In genomic region chr15:25685216-25685569, GRCh38 we compare ENCODE assay signal across 24 cellular contexts.
DNase-seq lines count a peak whose midpoint lies in the region; ATAC-seq and TF ChIP-seq lines count a peak whose summit lies in the region.
"Had no signal": no experiment of that assay in that cellular context is flagged by ENCODE, and none has a peak within 500 bp of the region (broad histone marks: within the 10 kb centered on the region; RNA-seq: fewer than 3 reads in every experiment).

No MANE protein-coding gene starts in this region.

- H3K4me1 Mint-ChIP-seq in osteocyte (ENCODE audit: unreplicated experiment) (peaks cover 24% of the 10 kb centered on the region), type B pancreatic cell (ENCODE audit: unreplicated experiment) (peaks cover 6% of the 10 kb centered on the region)
- H3K4me1 Mint-ChIP-seq: activated naive CD4-positive, alpha-beta T cell treated with anti-CD3 and anti-CD28 coated beads, Interleukin-2, amount 50 U/mL, for 24 hours; CD4-positive, alpha-beta memory T cell had no signal

- H3K27ac Mint-ChIP-seq in osteocyte (ENCODE audit: unreplicated experiment) (peak overlapping the region; percentile 57), type B pancreatic cell (no peak overlapping the region)
- H3K27ac Mint-ChIP-seq: CD4-positive, alpha-beta memory T cell; WTC11 had no signal

- peaks cover 54% of the 10 kb centered on the region for H3K36me3 Mint-ChIP-seq in osteocyte (ENCODE audit: unreplicated experiment)
- H3K36me3 Mint-ChIP-seq in type B pancreatic cell = no peaks in the 10 kb centered on the region
- H3K36me3 Mint-ChIP-seq: IgD-negative memory B cell had no signal

- no peak for ATAC-seq in GM19328 (IDR thresholded peaks at IDR 0.05; ENCODE audit: unreplicated experiment)
- ATAC-seq: foreskin keratinocyte, left colon, WTC11 had no signal

- H3K36me3 ChIP-seq in ascending aorta (peaks cover 26 to 50% of the 10 kb centered on the region in 2 donors), fibroblast of lung (ENCODE audit: control insufficient read depth, insufficient read depth, low read length) (peaks cover 8% of the 10 kb centered on the region)
- H3K36me3 ChIP-seq: prostate gland had no signal

- H3K4me3 ChIP-seq in ascending aorta (no peak overlapping the region), fibroblast of lung (replicated peaks in 1 of 4; ENCODE audit: control extremely low read depth in 1 of 4, insufficient read depth in 1 of 4, low read depth in 3 of 4, low read length in 4 of 4) (no peak overlapping the region)
- H3K4me3 ChIP-seq: prostate gland, skin epidermis had no signal

- DNase-seq in ascending aorta (ENCODE audit: low spot score in 2 of 2) (no peak), fibroblast of lung (ENCODE audit: low read depth in 2 of 2) (no peak), osteocyte (ENCODE audit: extremely low spot score, unreplicated experiment) (no peak), type B pancreatic cell (ENCODE audit: extremely low spot score, unreplicated experiment) (no peak)
- no peak for DNase-seq in activated CD4-positive, alpha-beta T cell treated with anti-CD3 and anti-CD28 coated beads, Interleukin-2, amount 50 U/mL, for 4 hours
- DNase-seq in stimulated activated naive CD4-positive, alpha-beta T cell treated with Interleukin-2 at 50 U/mL for 16 hours (lab: John Stamatoyannopoulos, UW) = no peak
- DNase-seq: activated CD4-positive, alpha-beta T cell treated with anti-CD3 and anti-CD28 coated beads, Interleukin-2, amount 50 U/mL, for 1 hour; AML-193; CD4-positive, alpha-beta memory T cell; DMS 273 treated with DMSO at 0.1 percent for 48 hours; foreskin keratinocyte; left colon; midbrain; NCI-H1105; NCI-H2081; NCI-H446; stimulated activated CD4-positive, alpha-beta T cell treated with anti-CD3 and anti-CD28 coated beads, Interleukin-2, amount 100 ng/mL, for 24 hours; T-helper 9 cell had no signal

- H3K27ac ChIP-seq in ascending aorta (peak overlapping the region; percentile 81 to 88), fibroblast of lung (ENCODE audit: insufficient read depth, low read length) (no peak overlapping the region)
- H3K27ac ChIP-seq: foreskin keratinocyte, prostate gland had no signal

- H4K20me1 ChIP-seq in fibroblast of lung (ENCODE audit: control insufficient read depth, extremely low read depth, insufficient read depth, low read length) = no peaks in the 10 kb centered on the region

- no peaks in the 10 kb centered on the region for H3K79me2 ChIP-seq in fibroblast of lung (ENCODE audit: control insufficient read depth, insufficient read depth, low read length)

- H3K4me3 Mint-ChIP-seq in osteocyte (ENCODE audit: unreplicated experiment) (no peak overlapping the region), type B pancreatic cell (no peak overlapping the region)
- H3K4me3 Mint-ChIP-seq: activated naive CD4-positive, alpha-beta T cell treated with anti-CD3 and anti-CD28 coated beads, Interleukin-2, amount 50 U/mL, for 24 hours; CD4-positive, alpha-beta memory T cell; IgD-negative memory B cell; WTC11 had no signal

- H3K27me3 ChIP-seq in ascending aorta = no peaks in the 10 kb centered on the region
- no peaks in the 10 kb centered on the region for H3K27me3 ChIP-seq in fibroblast of lung (ENCODE audit: control insufficient read depth, insufficient read depth, low read length)
- H3K27me3 ChIP-seq: foreskin keratinocyte had no signal

- H3K9ac ChIP-seq in fibroblast of lung (ENCODE audit: insufficient read depth, low read length) = no peak overlapping the region

- H2AFZ ChIP-seq in fibroblast of lung (ENCODE audit: low read length) = no peak overlapping the region

- no peak for TF ChIP-seq CTCF in ascending aorta (IDR thresholded peaks at IDR 0.05)
- no peak for TF ChIP-seq CTCF in fibroblast of lung (conservative IDR thresholded peaks at IDR 0.05 in 1 of 2, IDR thresholded peaks at IDR 0.05 in 1 of 2; ENCODE audit: low read depth in 1 of 2, low read length in 2 of 2)
- no peak for TF ChIP-seq CTCF in osteocyte (IDR thresholded peaks at IDR 0.05)
- peak; percentile 25 for TF ChIP-seq CTCF in type B pancreatic cell (conservative IDR thresholded peaks at IDR 0.05)

- intact Hi-C loops in ascending aorta (cut with DNase I) = no loop called here

- H3K27me3 Mint-ChIP-seq in osteocyte (ENCODE audit: unreplicated experiment) (no peaks in the 10 kb centered on the region), type B pancreatic cell (no peaks in the 10 kb centered on the region)
- H3K27me3 Mint-ChIP-seq: activated naive CD4-positive, alpha-beta T cell treated with anti-CD3 and anti-CD28 coated beads, Interleukin-2, amount 50 U/mL, for 24 hours; CD4-positive, alpha-beta memory T cell; IgD-negative memory B cell had no signal

- H3K4me1 ChIP-seq in ascending aorta (peaks cover 0 to 31% of the 10 kb centered on the region in 2 donors), fibroblast of lung (ENCODE audit: control insufficient read depth, extremely low read depth, insufficient read depth, low read length) (peaks cover 12% of the 10 kb centered on the region)
- H3K4me1 ChIP-seq: foreskin keratinocyte, prostate gland had no signal

- H3K9me3 ChIP-seq in ascending aorta = no peaks in the 10 kb centered on the region
- no peaks in the 10 kb centered on the region for H3K9me3 ChIP-seq in fibroblast of lung (ENCODE audit: control insufficient read depth, insufficient read depth, low read depth, low read length)
- H3K9me3 ChIP-seq: prostate gland had no signal

- H3K9me3 Mint-ChIP-seq in osteocyte (ENCODE audit: unreplicated experiment) = no peaks in the 10 kb centered on the region
- H3K9me3 Mint-ChIP-seq in type B pancreatic cell = no peaks in the 10 kb centered on the region
- H3K9me3 Mint-ChIP-seq: activated naive CD4-positive, alpha-beta T cell treated with anti-CD3 and anti-CD28 coated beads, Interleukin-2, amount 50 U/mL, for 24 hours had no signal

- H3K4me2 ChIP-seq in fibroblast of lung (ENCODE audit: extremely low read depth, insufficient read depth, low read length) = peak overlapping the region; percentile 20
